24 cellular contexts compared by ENCODE assay signal in the genomic region with DNA sequence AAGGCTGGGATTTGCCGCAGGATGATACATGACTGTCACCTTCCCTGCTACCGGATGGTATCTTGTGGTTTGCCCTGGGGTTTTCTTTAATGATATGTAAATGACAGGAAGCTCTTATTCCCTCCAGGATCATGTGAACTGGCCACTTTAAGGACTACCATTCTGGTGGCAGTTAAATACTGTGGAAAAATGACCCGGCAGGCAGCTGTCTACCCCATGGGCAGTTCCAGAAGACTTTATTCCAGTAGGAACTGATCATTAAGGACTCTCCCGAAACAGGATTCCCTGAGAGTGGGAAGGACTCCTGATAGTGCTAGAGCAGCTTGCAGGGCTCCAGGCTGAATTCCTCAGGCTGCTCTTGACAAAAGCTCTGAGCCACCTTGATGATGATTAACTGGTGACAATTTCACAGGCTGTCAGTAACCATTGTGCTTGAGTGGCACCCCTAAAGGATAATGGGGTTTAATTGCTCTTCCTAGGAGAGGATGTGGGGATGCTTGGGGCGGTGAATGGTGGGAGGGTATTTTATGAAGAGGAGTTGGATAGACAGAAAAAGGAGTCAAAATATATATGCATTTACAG.
"Had no signal": no experiment of that assay in that cellular context is flagged by ENCODE, and none has a peak within 500 bp of the region (broad histone marks: within the 10 kb centered on the region; RNA-seq: fewer than 3 reads in every experiment).

No MANE protein-coding gene starts in this region.

- H3K4me1 ChIP-seq: breast epithelium, esophagus squamous epithelium, gastroesophageal sphincter, heart left ventricle, lower lobe of right lung, right atrium auricular region, spleen, testis, uterus had no signal

- H3K36me3 Mint-ChIP-seq: activated naive CD8-positive, alpha-beta T cell treated with anti-CD3 and anti-CD28 coated beads, Interleukin-2, amount 10 ng/mL, durations not matched to agents 7 days and 5 days; naive B cell had no signal

- H3K36me3 ChIP-seq: breast epithelium, esophagus squamous epithelium, gastroesophageal sphincter, heart left ventricle, lower lobe of right lung, right atrium auricular region, spleen, uterus had no signal

- H3K27me3 Mint-ChIP-seq: activated CD4-positive, alpha-beta memory T cell treated with anti-CD3 and anti-CD28 coated beads, Interleukin-2, amount 10 ng/mL, durations not matched to agents 7 days and 5 days; activated naive CD8-positive, alpha-beta T cell treated with anti-CD3 and anti-CD28 coated beads, Interleukin-2, amount 10 ng/mL, durations not matched to agents 7 days and 5 days; central memory CD8-positive, alpha-beta T cell; naive B cell had no signal

- H3K9me3 ChIP-seq: gastroesophageal sphincter, lower lobe of right lung, right atrium auricular region, testis, uterus had no signal

- H3K4me3 ChIP-seq: breast epithelium, coronary artery, esophagus squamous epithelium, gastroesophageal sphincter, heart left ventricle, lower lobe of right lung, right atrium auricular region, spleen, testis, uterus had no signal

- H3K27ac Mint-ChIP-seq: activated CD4-positive, alpha-beta memory T cell treated with anti-CD3 and anti-CD28 coated beads, Interleukin-2, amount 10 ng/mL, durations not matched to agents 7 days and 5 days; activated naive CD4-positive, alpha-beta T cell treated with anti-CD3 and anti-CD28 coated beads for 36 hours; activated naive CD8-positive, alpha-beta T cell treated with anti-CD3 and anti-CD28 coated beads, Interleukin-2, amount 10 ng/mL, durations not matched to agents 7 days and 5 days; activated T-cell treated with anti-CD3 and anti-CD28 coated beads, Interleukin-2, amount 50 U/mL, for 72 hours; naive B cell had no signal

- DNase-seq: activated CD4-positive, alpha-beta memory T cell treated with anti-CD3 and anti-CD28 coated beads, Interleukin-2, amount 10 ng/mL, durations not matched to agents 7 days and 5 days; activated CD4-positive, alpha-beta T cell treated with anti-CD3 and anti-CD28 coated beads for 48 hours; activated effector memory CD4-positive, alpha-beta T cell treated with Interleukin-2 at 50 U/mL for 16 hours; activated naive CD4-positive, alpha-beta T cell treated with anti-CD3 and anti-CD28 coated beads for 36 hours; activated naive CD8-positive, alpha-beta T cell treated with anti-CD3 and anti-CD28 coated beads, Interleukin-2, amount 10 ng/mL, durations not matched to agents 7 days and 5 days; activated T-cell treated with anti-CD3 and anti-CD28 coated beads, Interleukin-2, amount 50 U/mL, for 72 hours; amniotic stem cell; esophagus squamous epithelium; heart left ventricle; kidney; lower lobe of right lung; naive B cell; spleen; stimulated activated CD4-positive, alpha-beta T cell treated with anti-CD3 and anti-CD28 coated beads, Interleukin-4, amount 100 ng/mL, for 1 hour; stimulated activated naive CD4-positive, alpha-beta T cell; testis; trophoblast cell; uterus had no signal

- H3K27ac ChIP-seq: breast epithelium, coronary artery, esophagus squamous epithelium, gastroesophageal sphincter, heart left ventricle, lower lobe of right lung, right atrium auricular region, spleen, testis, uterus had no signal

- ATAC-seq: activated T-cell treated with anti-CD3 and anti-CD28 coated beads, Interleukin-2, amount 50 U/mL, for 72 hours; gastroesophageal sphincter; heart left ventricle; left lobe of liver; lower lobe of right lung had no signal

- H3K27me3 ChIP-seq: breast epithelium, esophagus squamous epithelium, gastroesophageal sphincter, heart left ventricle, right atrium auricular region, spleen, testis, uterus had no signal

- H3K4me1 Mint-ChIP-seq: activated CD4-positive, alpha-beta memory T cell treated with anti-CD3 and anti-CD28 coated beads, Interleukin-2, amount 10 ng/mL, durations not matched to agents 7 days and 5 days; activated naive CD8-positive, alpha-beta T cell treated with anti-CD3 and anti-CD28 coated beads, Interleukin-2, amount 10 ng/mL, durations not matched to agents 7 days and 5 days; central memory CD8-positive, alpha-beta T cell; naive B cell had no signal

- H3K4me3 Mint-ChIP-seq: activated CD4-positive, alpha-beta memory T cell treated with anti-CD3 and anti-CD28 coated beads, Interleukin-2, amount 10 ng/mL, durations not matched to agents 7 days and 5 days; activated naive CD4-positive, alpha-beta T cell treated with anti-CD3 and anti-CD28 coated beads for 36 hours; activated naive CD8-positive, alpha-beta T cell treated with anti-CD3 and anti-CD28 coated beads, Interleukin-2, amount 10 ng/mL, durations not matched to agents 7 days and 5 days; activated T-cell treated with anti-CD3 and anti-CD28 coated beads, Interleukin-2, amount 50 U/mL, for 72 hours; central memory CD8-positive, alpha-beta T cell; naive B cell had no signal
